Comparison of ENCODE assay signal across 8 cellular contexts in the genomic region with DNA sequence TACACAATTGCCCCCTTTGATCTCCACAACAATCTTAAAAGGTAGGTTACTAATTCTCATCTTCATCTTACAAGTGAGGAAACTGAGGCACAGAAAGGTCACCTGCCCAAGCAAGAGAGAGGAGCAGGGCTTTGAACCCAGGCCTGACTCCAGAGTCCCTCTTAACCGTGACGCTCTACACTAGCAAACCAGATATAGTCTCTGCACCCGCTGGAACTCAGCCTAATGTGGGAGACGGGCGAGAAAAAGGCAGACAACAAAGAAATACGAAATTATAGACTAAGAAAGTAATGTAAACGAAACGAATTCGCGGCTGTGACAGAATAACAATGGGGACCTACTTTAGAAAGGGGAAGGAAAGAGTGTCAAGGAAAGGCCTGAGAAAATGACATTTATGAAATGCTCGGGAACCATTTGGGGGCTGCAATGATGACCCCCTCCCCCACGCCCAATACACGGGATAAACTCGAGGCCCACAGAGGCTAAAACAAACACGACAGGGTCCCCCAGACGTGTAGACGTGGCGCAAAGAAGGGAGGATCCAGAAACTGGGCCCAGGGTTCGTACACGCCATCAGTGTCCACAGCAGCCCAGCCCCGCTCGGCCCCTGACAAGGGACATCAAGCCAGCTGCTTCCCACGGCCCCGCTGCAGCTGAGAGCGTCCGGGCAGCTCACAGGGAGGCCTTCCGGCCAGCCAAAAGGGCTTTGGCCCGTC. TPM values are rescaled to one million over a fixed set of nuclear protein-coding genes. Genes with fewer than 3 reads are reported as not detected.
DNase-seq lines count a peak whose midpoint lies in the region; ATAC-seq and FAIRE-seq lines count a peak whose summit lies in the region.

No MANE protein-coding gene starts in this region.

- peak overlapping the region; percentile 76 for H3K9ac ChIP-seq in rectal smooth muscle tissue (ENCODE audit: low read length)

- no peaks in the 10 kb centered on the region for H3K27me3 ChIP-seq in rectal smooth muscle tissue (ENCODE audit: control insufficient read depth, insufficient read depth, low read length)

- peak overlapping the region; percentile 97 for H3K4me3 ChIP-seq in rectal smooth muscle tissue (ENCODE audit: low read length)

- peaks cover 15% of the 10 kb centered on the region for H3K4me1 ChIP-seq in rectal smooth muscle tissue (ENCODE audit: control insufficient read depth, insufficient read depth, low read length)

- H3K4me1 Mint-ChIP-seq in activated T-helper 1 cell treated with anti-CD3 and anti-CD28 coated beads, Interleukin-12 subunit alpha, Interleukin-12 subunit beta, Interleukin-2, Interleukin-4 antibody, amounts not matched to agents 30 ng/mL and 10 ng/mL and 1 ng/mL, durations not matched to agents 14 hours and 24 hours and 36 hours (ENCODE audit: low read depth) = peaks cover 53% of the 10 kb centered on the region

- no peaks in the 10 kb centered on the region for H3K36me3 ChIP-seq in rectal smooth muscle tissue (ENCODE audit: control insufficient read depth, insufficient read depth, low read length)

- H3K36me3 Mint-ChIP-seq in activated T-helper 1 cell treated with anti-CD3 and anti-CD28 coated beads, Interleukin-12 subunit alpha, Interleukin-12 subunit beta, Interleukin-2, Interleukin-4 antibody, amounts not matched to agents 30 ng/mL and 10 ng/mL and 1 ng/mL, durations not matched to agents 14 hours and 24 hours and 36 hours (ENCODE audit: low read depth) = peaks cover 17% of the 10 kb centered on the region

- peak overlapping the region; percentile 82 for H3K27ac ChIP-seq in rectal smooth muscle tissue (ENCODE audit: low read depth, low read length)

- DNase-seq in CD1c-positive myeloid dendritic cell (ENCODE audit: extremely low spot score) (peak; percentile 16), HT-29 (ENCODE audit: low spot score) (peak; percentile 44), left ventricle myocardium superior (peak; percentile 87), urothelium cell line (ENCODE audit: low spot score) (no peak), NCI-H226 (no peak)
- DNase-seq in activated T-helper 1 cell treated with anti-CD3 and anti-CD28 coated beads, Interleukin-12 subunit alpha, Interleukin-12 subunit beta, Interleukin-2, Interleukin-4 antibody, amounts not matched to agents 30 ng/mL and 10 ng/mL and 1 ng/mL, durations not matched to agents 14 hours and 24 hours and 36 hours (ENCODE audit: low spot score) = no peak

- H3K9me3 Mint-ChIP-seq in activated T-helper 1 cell treated with anti-CD3 and anti-CD28 coated beads, Interleukin-12 subunit alpha, Interleukin-12 subunit beta, Interleukin-2, Interleukin-4 antibody, amounts not matched to agents 30 ng/mL and 10 ng/mL and 1 ng/mL, durations not matched to agents 14 hours and 24 hours and 36 hours = no peaks in the 10 kb centered on the region

- ATAC-seq in GM19372 (IDR thresholded peaks at IDR 0.05; ENCODE audit: low read depth, unreplicated experiment) (peak; percentile 23), left ventricle myocardium superior (no peak)

- no peaks in the 10 kb centered on the region for H3K27me3 Mint-ChIP-seq in activated T-helper 1 cell treated with anti-CD3 and anti-CD28 coated beads, Interleukin-12 subunit alpha, Interleukin-12 subunit beta, Interleukin-2, Interleukin-4 antibody, amounts not matched to agents 30 ng/mL and 10 ng/mL and 1 ng/mL, durations not matched to agents 14 hours and 24 hours and 36 hours (ENCODE audit: insufficient read depth)

- FAIRE-seq in urothelium cell line (lab: Jason Lieb, UNC) = no peak

- peak overlapping the region; percentile 92 for H3K4me3 Mint-ChIP-seq in activated T-helper 1 cell treated with anti-CD3 and anti-CD28 coated beads, Interleukin-12 subunit alpha, Interleukin-12 subunit beta, Interleukin-2, Interleukin-4 antibody, amounts not matched to agents 30 ng/mL and 10 ng/mL and 1 ng/mL, durations not matched to agents 14 hours and 24 hours and 36 hours

- intact Hi-C loops in activated T-helper 1 cell treated with anti-CD3 and anti-CD28 coated beads, Interleukin-12 subunit alpha, Interleukin-12 subunit beta, Interleukin-2, Interleukin-4 antibody, amounts not matched to agents 30 ng/mL and 10 ng/mL and 1 ng/mL, durations not matched to agents 14 hours and 24 hours and 36 hours (cut with micrococcal nuclease) = loop anchor here (1.0 to 5.0 kb wide), 9 partner anchors 55 to 571 kb away; a partner anchor contains a TSS
- intact Hi-C loops in left ventricle myocardium superior (cut with micrococcal nuclease) = loop anchor here (10.0 kb wide), 1 partner anchor 53 kb away; a partner anchor contains a TSS

- H3K27ac Mint-ChIP-seq in activated T-helper 1 cell treated with anti-CD3 and anti-CD28 coated beads, Interleukin-12 subunit alpha, Interleukin-12 subunit beta, Interleukin-2, Interleukin-4 antibody, amounts not matched to agents 30 ng/mL and 10 ng/mL and 1 ng/mL, durations not matched to agents 14 hours and 24 hours and 36 hours = peak overlapping the region; percentile 92

RNA-seq across cellular contexts. Expression of a gene that starts 0.6 kb away (rescaled TPM):
- 54.6 and 57.2 TPM in 2 replicates for total RNA-seq in HT-29 (2014; rRNA removed; shearing (Covaris generic))
- 53.9 and 54.0 TPM in 2 replicates for total RNA-seq in activated T-helper 1 cell treated with anti-CD3 and anti-CD28 coated beads, Interleukin-12 subunit alpha, Interleukin-12 subunit beta, Interleukin-2, Interleukin-4 antibody, amounts not matched to agents 30 ng/mL and 10 ng/mL and 1 ng/mL, durations not matched to agents 14 hours and 24 hours and 36 hours
- total RNA-seq in left ventricle myocardium superior = 33.7 TPM

RNA-seq across cellular contexts. Expression of a gene that starts 55.2 kb away (rescaled TPM):
- total RNA-seq in HT-29 (2014; rRNA removed; shearing (Covaris generic)) = 32.0 and 38.0 TPM in 2 replicates
- total RNA-seq in activated T-helper 1 cell treated with anti-CD3 and anti-CD28 coated beads, Interleukin-12 subunit alpha, Interleukin-12 subunit beta, Interleukin-2, Interleukin-4 antibody, amounts not matched to agents 30 ng/mL and 10 ng/mL and 1 ng/mL, durations not matched to agents 14 hours and 24 hours and 36 hours = 19.9 and 21.9 TPM in 2 replicates
- total RNA-seq in left ventricle myocardium superior = 9.7 TPM

Comparison
In these comparisons a context has a peak if more than half of its experiments do, and no peak if none do; other contexts are left out.
1. DNase-seq: peak in CD1c-positive myeloid dendritic cell (single experiment), HT-29 (single experiment) and left ventricle myocardium superior (single experiment); none in activated T-helper 1 cell treated with anti-CD3 and anti-CD28 coated beads, Interleukin-12 subunit alpha, Interleukin-12 subunit beta, Interleukin-2, Interleukin-4 antibody, amounts not matched to agents 30 ng/mL and 10 ng/mL and 1 ng/mL, durations not matched to agents 14 hours and 24 hours and 36 hours (single experiment), urothelium cell line (single experiment) and NCI-H226 (single experiment).